In the genomic region with DNA sequence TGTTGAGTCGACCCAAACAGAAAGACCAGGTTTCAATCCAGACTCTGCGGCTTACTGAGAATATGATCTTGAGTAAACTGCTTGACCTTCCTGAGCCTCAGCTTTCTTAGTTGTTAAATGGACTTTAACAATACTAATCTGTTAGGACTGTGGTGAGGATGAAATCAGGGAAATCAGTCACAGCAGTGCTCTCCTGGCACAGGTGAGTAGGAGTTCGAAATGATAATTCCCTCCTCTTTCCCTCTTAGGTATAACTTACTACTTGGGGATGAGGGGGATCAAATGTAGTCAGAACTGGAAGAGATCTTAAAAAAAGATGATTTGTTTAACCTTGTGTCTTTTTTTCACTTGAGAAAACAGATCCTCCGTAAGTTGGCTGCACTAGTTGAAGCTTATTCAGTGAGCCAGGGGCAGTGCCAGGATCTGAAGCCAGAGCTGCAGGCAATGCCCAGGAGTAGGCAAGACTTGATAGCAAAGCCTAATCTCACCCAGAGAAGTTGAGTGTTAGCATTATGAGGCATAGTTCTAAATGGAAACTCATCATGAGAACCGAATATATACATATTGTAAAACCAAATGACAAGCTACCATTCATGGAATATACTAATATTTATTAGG, we compare ENCODE assay signal across 14 cellular contexts. TPM values are rescaled to one million over a fixed set of nuclear protein-coding genes. Genes with fewer than 3 reads are reported as not detected.
DNase-seq lines count a peak whose midpoint lies in the region; ATAC-seq and TF ChIP-seq lines count a peak whose summit lies in the region.
"Had no signal": no experiment of that assay in that cellular context is flagged by ENCODE, and none has a peak within 500 bp of the region (broad histone marks: within the 10 kb centered on the region; RNA-seq: fewer than 3 reads in every experiment).

No MANE protein-coding gene starts in this region.

- no peaks in the 10 kb centered on the region for H3K79me2 ChIP-seq in mammary epithelial cell (ENCODE audit: insufficient read depth, low read length)

- no peak overlapping the region for H3K4me3 Mint-ChIP-seq in naive thymus-derived CD4-positive, alpha-beta T cell
- H3K4me3 Mint-ChIP-seq: B cell had no signal

- H3K9ac ChIP-seq in mammary epithelial cell (ENCODE audit: insufficient read depth, low read length): no peak overlapping the region
- no peak overlapping the region for H3K9ac ChIP-seq in rectal smooth muscle tissue (ENCODE audit: low read length)

- H3K4me2 ChIP-seq in mammary epithelial cell (ENCODE audit: insufficient read depth, low read depth, low read length): no peak overlapping the region

- CTCF ChIA-PET in mammary epithelial cell (lab: Charles Lee; ENCODE audit: low non-redundant PET): no interaction called here
- CTCF ChIA-PET in naive thymus-derived CD4-positive, alpha-beta T cell (lab: Charles Lee): no interaction called here

- H2AFZ ChIP-seq in mammary epithelial cell (ENCODE audit: low read depth, low read length): no peak overlapping the region

- POLR2A ChIA-PET in naive thymus-derived CD4-positive, alpha-beta T cell (lab: Charles Lee): no interaction called here

- H3K27ac Mint-ChIP-seq in naive thymus-derived CD4-positive, alpha-beta T cell: no peak overlapping the region
- H3K27ac Mint-ChIP-seq: B cell had no signal

- in situ Hi-C loops in mammary epithelial cell (cut with MboI; ENCODE audit: low sequenced_read_pairs in 2 of 2): no loop called here

- peaks cover 36 to 55% (median 46%) of the 10 kb centered on the region in 5 donors for H3K27me3 Mint-ChIP-seq in naive thymus-derived CD4-positive, alpha-beta T cell

- peaks cover 0 to 10% (median 8%) of the 10 kb centered on the region in 7 donors for H3K4me1 Mint-ChIP-seq in naive thymus-derived CD4-positive, alpha-beta T cell

- H3K4me1 ChIP-seq in mammary epithelial cell (ENCODE audit: insufficient read depth, low read length) (peaks cover 26% of the 10 kb centered on the region), right cardiac atrium (ENCODE audit: control insufficient read depth, insufficient read depth, low read length) (peaks cover 4% of the 10 kb centered on the region), rectal smooth muscle tissue (ENCODE audit: control insufficient read depth, insufficient read depth, low read length) (peaks cover 8% of the 10 kb centered on the region)
- no peaks in the 10 kb centered on the region for H3K4me1 ChIP-seq in naive thymus-derived CD4-positive, alpha-beta T cell (ENCODE audit: control insufficient read depth in 2 of 2, insufficient read depth in 2 of 2, low read length in 2 of 2)
- H3K4me1 ChIP-seq: Peyer's patch had no signal

- 98% methylated on average over 4 of the region's 5 CpGs for WGBS in mammary epithelial cell (ENCODE audit: low coverage, missing lambda C conversion rate)
- WGBS in right cardiac atrium: 67% methylated on average over 5 of the region's 5 CpGs

- H4K20me1 ChIP-seq in mammary epithelial cell (ENCODE audit: insufficient read depth, low read length): no peaks in the 10 kb centered on the region

- dilution Hi-C loops in mammary epithelial cell (cut with HindIII; ENCODE audit: low sequenced_read_pairs): no loop called here

- H3K27me3 ChIP-seq in mammary epithelial cell (ENCODE audit: insufficient read depth, low read length) (no peaks in the 10 kb centered on the region), right cardiac atrium (ENCODE audit: control insufficient read depth, insufficient read depth) (no peaks in the 10 kb centered on the region), rectal smooth muscle tissue (ENCODE audit: control insufficient read depth, insufficient read depth, low read length) (no peaks in the 10 kb centered on the region)
- H3K27me3 ChIP-seq in naive thymus-derived CD4-positive, alpha-beta T cell (ENCODE audit: control insufficient read depth in 2 of 2, insufficient read depth in 2 of 2, low read length in 2 of 2): no peaks in the 10 kb centered on the region
- H3K27me3 ChIP-seq: Peyer's patch had no signal

- no peak for ATAC-seq in right cardiac atrium
- ATAC-seq in GM21447 (IDR thresholded peaks at IDR 0.05; ENCODE audit: unreplicated experiment): no peak
- no peak for ATAC-seq in naive thymus-derived CD4-positive, alpha-beta T cell
- no peak for ATAC-seq in HG03196 (IDR thresholded peaks at IDR 0.05; ENCODE audit: unreplicated experiment)
- no peak for ATAC-seq in HG02623 (IDR thresholded peaks at IDR 0.05; ENCODE audit: unreplicated experiment)
- ATAC-seq: left lung had no signal

- intact Hi-C loops in mammary epithelial cell (cut with micrococcal nuclease) (loop anchor here (10.0 kb wide), 1 partner anchor 160 kb away; no protein-coding TSS in a partner anchor), right cardiac atrium (cut with DNase I) (loop anchor here in 1 of 4 donors (10.0 kb wide), 1 partner anchor 150 kb away; no protein-coding TSS in a partner anchor)
- intact Hi-C loops in naive thymus-derived CD4-positive, alpha-beta T cell (cut with micrococcal nuclease): no loop called here

- H3K27ac ChIP-seq in mammary epithelial cell (ENCODE audit: insufficient read depth, low read depth, low read length) (no peak overlapping the region), right cardiac atrium (ENCODE audit: low read length) (peak overlapping the region; percentile 6), rectal smooth muscle tissue (ENCODE audit: low read depth, low read length) (no peak overlapping the region)
- no peak overlapping the region for H3K27ac ChIP-seq in naive thymus-derived CD4-positive, alpha-beta T cell (ENCODE audit: low read depth, low read length)

- BruUV-seq in mammary epithelial cell (replicated peaks; lab: Mats Ljungman, UMichigan): TSS peak; percentile 16

- TF ChIP-seq CTCF in AG10803 (conservative IDR thresholded peaks at IDR 0.05; ENCODE audit: low read length): no peak
- no peak for TF ChIP-seq CTCF in mammary epithelial cell (conservative IDR thresholded peaks at IDR 0.05 in 1 of 2, IDR thresholded peaks at IDR 0.05 in 1 of 2; ENCODE audit: extremely low read depth in 1 of 2, insufficient read depth in 1 of 2, low read depth in 1 of 2, low read length in 2 of 2)

- H3K36me3 ChIP-seq in mammary epithelial cell (ENCODE audit: insufficient read depth, low read length): no peaks in the 10 kb centered on the region
- H3K36me3 ChIP-seq in rectal smooth muscle tissue (ENCODE audit: control insufficient read depth, insufficient read depth, low read length): no peaks in the 10 kb centered on the region
- H3K36me3 ChIP-seq in naive thymus-derived CD4-positive, alpha-beta T cell (ENCODE audit: control insufficient read depth in 2 of 3, insufficient read depth in 3 of 3, low read length in 3 of 3): no peaks in the 10 kb centered on the region
- H3K36me3 ChIP-seq: left lung, Peyer's patch had no signal

- H3K9me3 ChIP-seq in mammary epithelial cell (replicated peaks; ENCODE audit: insufficient read depth, low read length): no peaks in the 10 kb centered on the region
- H3K9me3 ChIP-seq in right cardiac atrium (ENCODE audit: control insufficient read depth, low read length): no peaks in the 10 kb centered on the region
- H3K9me3 ChIP-seq in naive thymus-derived CD4-positive, alpha-beta T cell (ENCODE audit: control insufficient read depth in 2 of 3, low read length in 3 of 3): no peaks in the 10 kb centered on the region
- H3K9me3 ChIP-seq: left lung, Peyer's patch had no signal

- peaks cover 0 to 18% (median 2%) of the 10 kb centered on the region in 11 donors for H3K9me3 Mint-ChIP-seq in naive thymus-derived CD4-positive, alpha-beta T cell

- H3K36me3 Mint-ChIP-seq in naive thymus-derived CD4-positive, alpha-beta T cell: no peaks in the 10 kb centered on the region

- DNase-seq in AG10803 (ENCODE audit: low read depth) (no peak), mammary epithelial cell (no peak), right cardiac atrium (peak; percentile 22 to 56 (median 38))
- no peak for DNase-seq in naive thymus-derived CD4-positive, alpha-beta T cell
- DNase-seq: GF-D8, left lung, NCI-H2107, Peyer's patch, small intestine had no signal

- H3K4me3 ChIP-seq in AG10803 (ENCODE audit: low read length): peak overlapping the region; percentile 85
- no peak overlapping the region for H3K4me3 ChIP-seq in mammary epithelial cell (replicated peaks in 1 of 3; ENCODE audit: insufficient read depth in 1 of 3, low read depth in 2 of 3, low read length in 3 of 3)
- peak overlapping the region; percentile 62 for H3K4me3 ChIP-seq in right cardiac atrium (ENCODE audit: low read length)
- H3K4me3 ChIP-seq in rectal smooth muscle tissue (ENCODE audit: low read length): peak overlapping the region; percentile 90
- no peak overlapping the region for H3K4me3 ChIP-seq in naive thymus-derived CD4-positive, alpha-beta T cell (ENCODE audit: low read length)

RNA-seq across cellular contexts. Expression of gene MAGI2, which starts 1.8 kb away (rescaled TPM):
- total RNA-seq in mammary epithelial cell (1 to 10 TPM; 1.4 to 7.7 TPM), right cardiac atrium (1 to 10 TPM; 7.4 to 9.9 (median 7.9) TPM)
- polyA plus RNA-seq in mammary epithelial cell (0.02 TPM), right cardiac atrium (3.2 TPM)
- polyA minus RNA-seq in mammary epithelial cell: not detected
- total RNA-seq in naive thymus-derived CD4-positive, alpha-beta T cell: under 1 TPM in 4 of 5 experiments, not detected in 1; 0.05 to 0.67 (median 0.15) TPM
- not detected for polyA plus RNA-seq in naive thymus-derived CD4-positive, alpha-beta T cell

Comparison
In these comparisons a context has a peak if more than half of its experiments do, and no peak if none do; other contexts are left out.
1. DNase-seq: peak in right cardiac atrium (3 of 3); none in AG10803 (single experiment), mammary epithelial cell (single experiment) and naive thymus-derived CD4-positive, alpha-beta T cell (0 of 9).
2. H3K4me3 ChIP-seq: peak in AG10803 (single experiment), right cardiac atrium (single experiment) and rectal smooth muscle tissue (single experiment); none in mammary epithelial cell (0 of 3) and naive thymus-derived CD4-positive, alpha-beta T cell (single experiment).